Comparison of ENCODE assay signal across 18 cellular contexts in genomic region chr17:6100146-6100545, GRCh38. TPM values are rescaled to one million over a fixed set of nuclear protein-coding genes. Genes with fewer than 3 reads are reported as not detected.
"Had no signal": no experiment of that assay in that cellular context is flagged by ENCODE, and none has a peak within 500 bp of the region (broad histone marks: within the 10 kb centered on the region; RNA-seq: fewer than 3 reads in every experiment).

No MANE protein-coding gene starts in this region.

- H3K9me3 ChIP-seq: colonic mucosa, neutrophil, right atrium auricular region had no signal

- DNase-seq: cerebellar nuclear complex; colonic mucosa; dermis blood vessel endothelial cell; foreskin melanocyte; left colon; left ventricle myocardium superior; mesenchymal stem cell; naive B cell; stimulated activated CD4-positive, alpha-beta T cell treated with anti-CD3 and anti-CD28 coated beads, Interleukin-15, amount 100 ng/mL, for 24 hours; stimulated activated CD4-positive, alpha-beta T cell treated with anti-CD3 and anti-CD28 coated beads, Interleukin-2, amount 100 ng/mL, for 24 hours; stimulated activated naive CD4-positive, alpha-beta T cell; trophoblast cell had no signal

- H3K9me3 Mint-ChIP-seq: nephron had no signal

- H3K27ac Mint-ChIP-seq: naive B cell had no signal

- H3K36me3 Mint-ChIP-seq: naive B cell had no signal

- H3K4me1 Mint-ChIP-seq: naive B cell had no signal

- H3K27ac ChIP-seq: colonic mucosa, hepatocyte, neutrophil, right atrium auricular region had no signal

- H3K4me3 ChIP-seq: colonic mucosa, hepatocyte, lung, right atrium auricular region had no signal

- H3K27me3 ChIP-seq: colonic mucosa, neutrophil, right atrium auricular region had no signal

- H3K4me3 Mint-ChIP-seq: naive B cell, nephron had no signal

- ATAC-seq: left colon, left ventricle myocardium superior had no signal

RNA-seq across cellular contexts. Expression of gene WSCD1, which starts 30.0 kb away (rescaled TPM):
- total RNA-seq: osteoblast had no signal
